Comparison of ENCODE assay signal across 8 cellular contexts in the genomic region with DNA sequence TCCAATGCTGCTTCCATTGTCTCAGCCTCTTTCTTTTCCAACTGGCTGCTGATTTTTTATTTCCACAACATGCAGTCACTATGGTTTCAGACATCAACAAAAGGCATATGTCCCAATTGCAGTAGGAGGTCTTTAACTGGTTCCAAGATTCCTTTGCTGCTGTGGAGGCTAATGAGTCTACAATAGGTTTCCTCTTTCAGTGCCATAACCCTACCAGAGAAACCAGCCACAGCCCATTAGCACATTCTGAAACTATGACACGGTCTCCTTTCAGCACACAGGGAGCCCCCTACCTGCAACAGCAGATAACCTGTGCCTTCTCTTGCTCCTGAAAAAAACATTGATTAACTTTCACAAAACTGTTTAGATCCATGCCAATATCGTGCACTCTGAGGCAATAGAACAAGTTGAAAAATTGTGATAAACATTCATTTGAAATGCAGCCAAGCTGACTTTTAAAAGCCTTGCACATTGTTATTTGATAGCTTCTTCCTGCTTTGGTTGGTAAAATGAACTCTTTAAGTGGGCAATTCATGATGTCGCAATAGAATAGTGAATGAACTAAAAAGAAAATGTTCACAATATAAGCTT. TPM values are rescaled to one million over a fixed set of nuclear protein-coding genes. Genes with fewer than 3 reads are reported as not detected.
DNase-seq lines count a peak whose midpoint lies in the region; ATAC-seq, FAIRE-seq and TF ChIP-seq lines count a peak whose summit lies in the region.

No MANE protein-coding gene starts in this region.

- peaks cover 11% of the 10 kb centered on the region for H3K27me3 Mint-ChIP-seq in activated T-helper 17 cell treated with anti-CD3 and anti-CD28 coated beads, Interleukin-2, amount 50 U/mL, for 72 hours

- peak; percentile 39 for ATAC-seq in activated T-helper 17 cell treated with anti-CD3 and anti-CD28 coated beads, Interleukin-2, amount 50 U/mL, for 72 hours (replicated peaks)
- ATAC-seq in HG02973 (IDR thresholded peaks at IDR 0.05; ENCODE audit: unreplicated experiment), result no peak
- ATAC-seq in GM21423 (IDR thresholded peaks at IDR 0.05; ENCODE audit: unreplicated experiment), result no peak
- ATAC-seq in HG03354 (IDR thresholded peaks at IDR 0.05; ENCODE audit: poor library complexity, severe bottlenecking, unreplicated experiment), result no peak

- no peak overlapping the region for H3K27ac ChIP-seq in keratinocyte (ENCODE audit: control insufficient read depth, insufficient read depth, low read length)

- FAIRE-seq in keratinocyte (lab: Jason Lieb, UNC), result no peak

- POLR2A ChIA-PET in GM10248 (lab: Yijun Ruan, JAX), result no interaction called here

- CTCF ChIA-PET in GM10248 (lab: Yijun Ruan, JAX), result no interaction called here

- H3K9me3 ChIP-seq in keratinocyte (ENCODE audit: control insufficient read depth, low read depth, low read length), result no peaks in the 10 kb centered on the region

- no peaks in the 10 kb centered on the region for H3K9me1 ChIP-seq in keratinocyte (ENCODE audit: control insufficient read depth, extremely low read depth, insufficient read depth, low read length)

- no peaks in the 10 kb centered on the region for H3K4me1 Mint-ChIP-seq in activated T-helper 17 cell treated with anti-CD3 and anti-CD28 coated beads, Interleukin-2, amount 50 U/mL, for 72 hours

- no peaks in the 10 kb centered on the region for H3K36me3 Mint-ChIP-seq in activated T-helper 17 cell treated with anti-CD3 and anti-CD28 coated beads, Interleukin-2, amount 50 U/mL, for 72 hours (ENCODE audit: low read depth)

- H2AFZ ChIP-seq in keratinocyte (ENCODE audit: control insufficient read depth, low read length), result no peak overlapping the region

- no peak overlapping the region for H3K9ac ChIP-seq in keratinocyte (ENCODE audit: control insufficient read depth, extremely low read depth, insufficient read depth, low read length)

- no peaks in the 10 kb centered on the region for H4K20me1 ChIP-seq in keratinocyte (ENCODE audit: control insufficient read depth, extremely low read depth, insufficient read depth, low read length)

- H3K4me3 ChIP-seq in AG09309 (ENCODE audit: control insufficient read depth, low read depth, low read length) (no peak overlapping the region), keratinocyte (ENCODE audit: control insufficient read depth in 2 of 3, extremely low read depth in 1 of 3, insufficient read depth in 2 of 3, low read depth in 1 of 3, low read length in 3 of 3) (no peak overlapping the region)

- H3K79me2 ChIP-seq in keratinocyte (ENCODE audit: control insufficient read depth, insufficient read depth, low read length), result no peaks in the 10 kb centered on the region

- TF ChIP-seq CTCF in AG09309 (IDR thresholded peaks at IDR 0.05; ENCODE audit: control insufficient read depth, insufficient read depth, low read depth, low read length, missing control alignments) (peak; percentile 19), keratinocyte (optimal IDR thresholded peaks at IDR 0.05 in 1 of 3, IDR thresholded peaks at IDR 0.05 in 1 of 3, conservative IDR thresholded peaks at IDR 0.05 in 1 of 3; ENCODE audit: extremely low read depth in 1 of 3, insufficient read depth in 2 of 3, low read length in 3 of 3) (peak in 2 of 3 experiments; percentile 10 to 13), GM10248 (IDR thresholded peaks at IDR 0.05; ENCODE audit: control extremely low read depth, extremely low read depth, low read depth, missing control alignments) (no peak)

- peaks cover 2% of the 10 kb centered on the region for H3K27me3 ChIP-seq in keratinocyte (ENCODE audit: control insufficient read depth, extremely low read depth, insufficient read depth, low read length)

- DNase-seq in AG09309 (ENCODE audit: low read depth) (peak; percentile 90), Kasumi-1 (lab: John Stamatoyannopoulos, UW) (peak; percentile 46 to 52), keratinocyte (ENCODE audit: low read depth, low spot score) (no peak), GM10248 (ENCODE audit: extremely low spot score) (no peak)

- H3K9me3 Mint-ChIP-seq in activated T-helper 17 cell treated with anti-CD3 and anti-CD28 coated beads, Interleukin-2, amount 50 U/mL, for 72 hours, result no peaks in the 10 kb centered on the region

- H3K4me1 ChIP-seq in keratinocyte (ENCODE audit: control insufficient read depth, extremely low read depth, insufficient read depth, low read length), result peaks cover 3% of the 10 kb centered on the region

- dilution Hi-C loops in keratinocyte (cut with MboI; ENCODE audit: extremely low pct_ligation_motif_present, low sequenced_read_pairs), result no loop called here

- no peaks in the 10 kb centered on the region for H3K36me3 ChIP-seq in keratinocyte (ENCODE audit: control insufficient read depth in 2 of 2, extremely low read depth in 1 of 2, insufficient read depth in 2 of 2, low read length in 2 of 2)

- H3K27ac Mint-ChIP-seq in activated T-helper 17 cell treated with anti-CD3 and anti-CD28 coated beads, Interleukin-2, amount 50 U/mL, for 72 hours, result no peak overlapping the region

- H3K4me3 Mint-ChIP-seq in activated T-helper 17 cell treated with anti-CD3 and anti-CD28 coated beads, Interleukin-2, amount 50 U/mL, for 72 hours, result no peak overlapping the region

- no peak overlapping the region for H3K4me2 ChIP-seq in keratinocyte (ENCODE audit: control insufficient read depth, extremely low read depth, insufficient read depth, low read depth, low read length)

RNA-seq across cellular contexts. Expression of gene PLEKHG7, which starts 32.4 kb away (rescaled TPM):
- total RNA-seq in activated T-helper 17 cell treated with anti-CD3 and anti-CD28 coated beads, Interleukin-2, amount 50 U/mL, for 72 hours, result not detected
- polyA plus RNA-seq in keratinocyte, result not detected in 3 replicates
- not detected for polyA plus RNA-seq in keratinocyte (2011; ENCODE audit: low read depth)
- not detected in 2 replicates for polyA plus RNA-seq in keratinocyte (2011; cell fraction: cytosol; rRNA removed)
- not detected in 2 replicates for polyA plus RNA-seq in keratinocyte (2011; cell fraction: nucleus; rRNA removed)
- polyA plus RNA-seq in keratinocyte (2012; ENCODE audit: low replicate concordance), result not detected in 2 replicates
- polyA minus RNA-seq in keratinocyte, result not detected in 3 replicates
- polyA minus RNA-seq in keratinocyte (2011; cell fraction: cytosol; rRNA and poly(A)+ RNA removed), result not detected
- not detected in 2 replicates for polyA minus RNA-seq in keratinocyte (2011; cell fraction: nucleus; rRNA and poly(A)+ RNA removed)

Comparison
In these comparisons a context has a peak if more than half of its experiments do, and no peak if none do; other contexts are left out.
1. DNase-seq: peak in AG09309 (single experiment) and Kasumi-1 (2 of 2); none in keratinocyte (single experiment) and GM10248 (single experiment).